30 cellular contexts compared by ENCODE assay signal in the genomic region with DNA sequence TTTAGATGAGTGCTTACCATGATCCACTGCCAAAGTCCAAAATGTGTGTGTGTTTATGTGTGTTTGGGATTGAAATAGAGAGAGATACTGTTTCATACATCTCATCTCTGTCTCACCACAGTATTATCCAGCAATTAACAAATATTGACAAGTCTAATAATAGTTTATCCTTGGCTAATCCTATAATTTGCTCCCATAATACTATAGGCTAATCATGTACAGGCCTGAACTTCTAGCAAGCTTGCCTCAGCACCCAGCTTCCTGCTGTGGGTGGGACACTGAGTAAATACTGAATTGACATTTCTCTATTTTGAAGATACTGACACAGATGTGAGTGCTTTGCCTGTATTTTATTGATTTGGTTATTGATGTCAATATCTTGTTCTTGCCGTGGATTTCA. TPM values are rescaled to one million over a fixed set of nuclear protein-coding genes. Genes with fewer than 3 reads are reported as not detected.
DNase-seq lines count a peak whose midpoint lies in the region; ATAC-seq, FAIRE-seq and TF ChIP-seq lines count a peak whose summit lies in the region.
"Had no signal": no experiment of that assay in that cellular context is flagged by ENCODE, and none has a peak within 500 bp of the region (broad histone marks: within the 10 kb centered on the region; RNA-seq: fewer than 3 reads in every experiment).

No MANE protein-coding gene starts in this region.

- FAIRE-seq in bronchial epithelial cell (lab: Jason Lieb, UNC) = no peak
- FAIRE-seq: GM12892, H1 had no signal

- intact Hi-C loops in heart right ventricle (cut with DNase I) = no loop called here

- ATAC-seq in HG02870 (IDR thresholded peaks at IDR 0.05; ENCODE audit: unreplicated experiment) (no peak), heart right ventricle (no peak)
- ATAC-seq in activated T-cell treated with anti-CD3 and anti-CD28 coated beads, Interleukin-2, amount 50 U/mL, for 4 hours = no peak
- ATAC-seq: HCT116, Panc1 had no signal

- H3K27me3 ChIP-seq in bronchial epithelial cell (ENCODE audit: control insufficient read depth, insufficient read depth, low read length) (no peaks in the 10 kb centered on the region), heart right ventricle (no peaks in the 10 kb centered on the region)

- TF ChIP-seq CTCF in bronchial epithelial cell (IDR thresholded peaks at IDR 0.05; ENCODE audit: insufficient read depth, low read length, severe bottlenecking) (no peak), heart right ventricle (IDR thresholded peaks at IDR 0.05) (no peak)

- no peaks in the 10 kb centered on the region for H3K4me1 Mint-ChIP-seq in activated T-cell treated with anti-CD3 and anti-CD28 coated beads, Interleukin-2, amount 50 U/mL, for 4 hours (ENCODE audit: low read depth)
- H3K4me1 Mint-ChIP-seq: CD4-positive, alpha-beta memory T cell; IgD-negative memory B cell had no signal

- H3K4me3 ChIP-seq in bronchial epithelial cell (ENCODE audit: low read depth, low read length) (no peak overlapping the region), heart right ventricle (no peak overlapping the region)

- no peak overlapping the region for H3K27ac ChIP-seq in heart right ventricle
- H3K27ac ChIP-seq: KMS-11, RWPE1 had no signal

- no peaks in the 10 kb centered on the region for H3K27me3 Mint-ChIP-seq in activated T-cell treated with anti-CD3 and anti-CD28 coated beads, Interleukin-2, amount 50 U/mL, for 4 hours (ENCODE audit: low read depth)

- WGBS in heart right ventricle, 2 donors = 92% methylated on average over 1 of the region's 1 CpG

- DNase-seq in NCI-H1417 (lab: John Stamatoyannopoulos, UW) = peak in 2 of 3 experiments; percentile 32 to 78
- DNase-seq in NCI-H748 (lab: John Stamatoyannopoulos, UW; ENCODE audit: unreplicated experiment) = peak; percentile 76
- DNase-seq in bronchial epithelial cell (ENCODE audit: low read depth) = peak; percentile 45
- DNase-seq in amniotic stem cell (lab: John Stamatoyannopoulos, UW) = no peak
- DNase-seq in activated T-cell treated with anti-CD3 and anti-CD28 coated beads, Interleukin-2, amount 50 U/mL, for 4 hours = no peak
- no peak for DNase-seq in heart right ventricle
- DNase-seq: C1 segment of cervical spinal cord; CD4-positive, alpha-beta memory T cell; DMS79 treated with DMSO at 0.1 percent for 48 hours; NCI-H1048; NCI-H1694; NCI-H2081 treated with DMSO at 0.1 percent for 48 hours; NCI-H2171; NCI-H226; NCI-H510A; NCI-H774; SHP77 had no signal

- H3K36me3 ChIP-seq in bronchial epithelial cell (ENCODE audit: control insufficient read depth, insufficient read depth, low read length) (no peaks in the 10 kb centered on the region), heart right ventricle (no peaks in the 10 kb centered on the region)

- H3K36me3 Mint-ChIP-seq in activated T-cell treated with anti-CD3 and anti-CD28 coated beads, Interleukin-2, amount 50 U/mL, for 4 hours (ENCODE audit: insufficient read depth) = peaks cover 2% of the 10 kb centered on the region
- H3K36me3 Mint-ChIP-seq: CD4-positive, alpha-beta memory T cell; IgD-negative memory B cell had no signal

- H3K9me3 Mint-ChIP-seq in activated T-cell treated with anti-CD3 and anti-CD28 coated beads, Interleukin-2, amount 50 U/mL, for 4 hours = no peaks in the 10 kb centered on the region
- H3K9me3 Mint-ChIP-seq: CD4-positive, alpha-beta memory T cell had no signal

- no peaks in the 10 kb centered on the region for H3K9me3 ChIP-seq in heart right ventricle
- H3K9me3 ChIP-seq: Caco-2 had no signal

- H3K4me3 Mint-ChIP-seq in activated T-cell treated with anti-CD3 and anti-CD28 coated beads, Interleukin-2, amount 50 U/mL, for 4 hours = no peak overlapping the region
- H3K4me3 Mint-ChIP-seq: CD4-positive, alpha-beta memory T cell; IgD-negative memory B cell had no signal

- H3K4me1 ChIP-seq in heart right ventricle = peaks cover 0 to 14% (median 0%) of the 10 kb centered on the region in 9 donors
- H3K4me1 ChIP-seq: Caco-2 had no signal

RNA-seq across cellular contexts. Expression of a gene that starts 35.3 kb away (rescaled TPM):
- total RNA-seq in bronchial epithelial cell (not detected in 2 replicates), heart right ventricle (not detected)
- total RNA-seq in activated T-cell treated with anti-CD3 and anti-CD28 coated beads, Interleukin-2, amount 50 U/mL, for 4 hours = not detected
- polyA plus RNA-seq in heart right ventricle = not detected
- total RNA-seq: A673; Caco-2; CD4-positive, alpha-beta memory T cell; H1; OCI-LY7; SK-MEL-5; T-helper 1 cell treated with Interleukin-12 subunit alpha and Interleukin-12 subunit beta and Interleukin-4 antibody, amounts not matched to agents 30 ng/mL and 1 ng/mL, for 36 hours had no signal
- polyA plus RNA-seq: CD4-positive, alpha-beta memory T cell; H1; IgD-negative memory B cell had no signal

Comparison
In these comparisons a context has a peak if more than half of its experiments do, and no peak if none do; other contexts are left out.
1. DNase-seq: peak in NCI-H1417 (2 of 3), NCI-H748 (single experiment) and bronchial epithelial cell (single experiment); none in amniotic stem cell (single experiment), activated T-cell treated with anti-CD3 and anti-CD28 coated beads, Interleukin-2, amount 50 U/mL, for 4 hours (single experiment) and heart right ventricle (0 of 2).